ENCODE assay signal across 18 cellular contexts in the genomic region with DNA sequence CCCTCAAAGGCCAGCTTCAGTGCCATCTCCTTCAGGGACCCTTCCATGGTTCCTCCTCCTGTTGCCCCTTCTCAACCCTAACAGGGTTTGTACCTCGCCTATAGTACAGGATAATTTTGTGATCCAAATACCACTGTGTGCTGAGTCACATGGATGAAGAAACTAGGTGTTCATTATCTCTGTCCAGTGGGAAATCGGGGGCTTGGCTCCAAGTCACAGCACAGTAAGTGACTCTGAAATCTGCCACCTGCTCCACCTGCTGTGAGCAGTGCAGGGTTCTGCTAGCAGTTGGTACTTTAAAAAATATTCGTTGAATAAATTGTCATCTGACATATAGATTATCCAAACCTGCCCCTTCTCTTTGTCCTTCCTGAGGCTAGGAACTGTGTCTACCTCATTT.
DNase-seq lines count a peak whose midpoint lies in the region; ATAC-seq and TF ChIP-seq lines count a peak whose summit lies in the region.
"Had no signal": no experiment of that assay in that cellular context is flagged by ENCODE, and none has a peak within 500 bp of the region (broad histone marks: within the 10 kb centered on the region; RNA-seq: fewer than 3 reads in every experiment).

No MANE protein-coding gene starts in this region.

- TF ChIP-seq CTCF in glutamatergic neuron (IDR thresholded peaks at IDR 0.05; ENCODE audit: partially characterized antibody, unreplicated experiment), result no peak

- H3K36me3 Mint-ChIP-seq in glutamatergic neuron (ENCODE audit: unreplicated experiment), result no peaks in the 10 kb centered on the region
- H3K36me3 Mint-ChIP-seq: CD4-positive, alpha-beta memory T cell had no signal

- H3K9me3 ChIP-seq in skeletal muscle satellite cell (replicated peaks; ENCODE audit: low read length), result no peaks in the 10 kb centered on the region
- H3K9me3 ChIP-seq: tibial artery had no signal

- H3K4me1 Mint-ChIP-seq in glutamatergic neuron (ENCODE audit: low read depth, unreplicated experiment), result peaks cover 35% of the 10 kb centered on the region
- H3K4me1 Mint-ChIP-seq: CD4-positive, alpha-beta memory T cell had no signal

- H3K4me3 Mint-ChIP-seq in glutamatergic neuron (ENCODE audit: unreplicated experiment), result peak overlapping the region; percentile 18
- H3K4me3 Mint-ChIP-seq: effector memory CD8-positive, alpha-beta T cell had no signal

- H3K4me3 ChIP-seq in skeletal muscle satellite cell (ENCODE audit: low read length), result no peak overlapping the region
- H3K4me3 ChIP-seq: tibial artery had no signal

- H3K9ac ChIP-seq in skeletal muscle satellite cell (ENCODE audit: low read depth, low read length), result peak overlapping the region; percentile 1

- H3K4me1 ChIP-seq in skeletal muscle satellite cell (ENCODE audit: control insufficient read depth, insufficient read depth, low read length), result peaks cover 45% of the 10 kb centered on the region

- peak overlapping the region; percentile 4 for H3K27ac Mint-ChIP-seq in glutamatergic neuron (ENCODE audit: unreplicated experiment)
- H3K27ac Mint-ChIP-seq: activated T-helper 2 cell treated with anti-CD3 and anti-CD28 coated beads, Interferon-gamma antibody, Interleukin-2, Interleukin-4, amounts not matched to agents 10 μg/mL and 5 μg/mL and 100 μg/mL, durations not matched to agents 14 hours and 24 hours and 36 hours; effector memory CD8-positive, alpha-beta T cell had no signal

- no peak overlapping the region for H3K4me2 ChIP-seq in skeletal muscle satellite cell (ENCODE audit: low read length)

- no peak for ATAC-seq in HG03097 (IDR thresholded peaks at IDR 0.05; ENCODE audit: low FRiP score, unreplicated experiment)
- ATAC-seq: effector memory CD8-positive, alpha-beta T cell had no signal

- H3K27me3 ChIP-seq in skeletal muscle satellite cell (ENCODE audit: control insufficient read depth, insufficient read depth, low read length), result no peaks in the 10 kb centered on the region
- H3K27me3 ChIP-seq: tibial artery had no signal

- peaks cover 83% of the 10 kb centered on the region for H3K36me3 ChIP-seq in skeletal muscle satellite cell (ENCODE audit: insufficient read depth, low read length)

- H3K27me3 Mint-ChIP-seq in glutamatergic neuron (ENCODE audit: unreplicated experiment), result peaks cover 4% of the 10 kb centered on the region
- H3K27me3 Mint-ChIP-seq: CD4-positive, alpha-beta memory T cell; effector memory CD8-positive, alpha-beta T cell had no signal

- H3K9me3 Mint-ChIP-seq in glutamatergic neuron (ENCODE audit: unreplicated experiment), result peaks cover 3% of the 10 kb centered on the region
- H3K9me3 Mint-ChIP-seq: activated T-helper 2 cell treated with anti-CD3 and anti-CD28 coated beads, Interferon-gamma antibody, Interleukin-2, Interleukin-4, amounts not matched to agents 10 μg/mL and 5 μg/mL and 100 μg/mL, durations not matched to agents 14 hours and 24 hours and 36 hours; effector memory CD8-positive, alpha-beta T cell had no signal

- peak; percentile 86 for DNase-seq in NCI-H748 (lab: John Stamatoyannopoulos, UW; ENCODE audit: unreplicated experiment)
- no peak for DNase-seq in NCI-H748 treated with DMSO at 0.1 percent for 48 hours (lab: John Stamatoyannopoulos, UW)
- DNase-seq in NCI-H345 treated with DMSO at 0.1 percent for 48 hours (lab: John Stamatoyannopoulos, UW; ENCODE audit: unreplicated experiment), result peak; percentile 68
- DNase-seq in glutamatergic neuron, result no peak
- no peak for DNase-seq in NOMO-1 (lab: John Stamatoyannopoulos, UW; ENCODE audit: unreplicated experiment in 2 of 2)
- DNase-seq in activated gamma-delta T cell (lab: John Stamatoyannopoulos, UW), result no peak
- DNase-seq: CD4-positive, alpha-beta memory T cell; central memory CD4-positive, alpha-beta T cell; DND-41; effector memory CD8-positive, alpha-beta T cell; NCI-H1436 treated with DMSO at 0.1 percent for 48 hours; NCI-H524 treated with DMSO at 0.1 percent for 48 hours; retina; stimulated activated naive CD4-positive, alpha-beta T cell; tibial artery had no signal

Comparison
In these comparisons a context has a peak if more than half of its experiments do, and no peak if none do; other contexts are left out.
1. DNase-seq: peak in NCI-H748 (single experiment) and NCI-H345 treated with DMSO at 0.1 percent for 48 hours (single experiment); none in NCI-H748 treated with DMSO at 0.1 percent for 48 hours (single experiment), glutamatergic neuron (single experiment), NOMO-1 (0 of 2) and activated gamma-delta T cell (single experiment).